Comparison of ENCODE assay signal across 8 cellular contexts in genomic region chr13:30978981-30979956, GRCh38. TPM values are rescaled to one million over a fixed set of nuclear protein-coding genes. Genes with fewer than 3 reads are reported as not detected.
DNase-seq lines count a peak whose midpoint lies in the region; ATAC-seq, FAIRE-seq and TF ChIP-seq lines count a peak whose summit lies in the region.

No MANE protein-coding gene starts in this region.

- H3K4me3 ChIP-seq in BJ (ENCODE audit: low read depth, low read length) (no peak overlapping the region), HL-60 (replicated peaks; ENCODE audit: insufficient read depth, low read length) (no peak overlapping the region), endothelial cell of umbilical vein (replicated peaks in 1 of 3; ENCODE audit: insufficient read depth in 1 of 3, low read depth in 1 of 3, low read length in 3 of 3) (no peak overlapping the region), pancreas (no peak overlapping the region), MG63 (no peak overlapping the region)

- H3K36me3 ChIP-seq in BJ (ENCODE audit: control insufficient read depth, insufficient read depth, low read length) (no peaks in the 10 kb centered on the region), endothelial cell of umbilical vein (ENCODE audit: control insufficient read depth in 2 of 2, extremely low read depth in 1 of 2, insufficient read depth in 2 of 2, low read length in 2 of 2) (no peaks in the 10 kb centered on the region), pancreas (no peaks in the 10 kb centered on the region), MG63 (no peaks in the 10 kb centered on the region)

- intact Hi-C loops in activated CD4-positive, alpha-beta T cell treated with anti-CD3 and anti-CD28 coated beads, Interleukin-2, amount 10 ng/mL, durations not matched to agents 24 days and 14 days (cut with micrococcal nuclease) = loop anchor here (1.0 kb wide), 1 partner anchor 65 kb away; no protein-coding TSS in a partner anchor
- intact Hi-C loops in endothelial cell of umbilical vein (cut with micrococcal nuclease) (loop anchor here (2.0 kb wide), 1 partner anchor 66 kb away; no protein-coding TSS in a partner anchor), pancreas (cut with DNase I) (no loop called here)

- ATAC-seq in pancreas = peak in 1 of 4 donors; percentile 37
- ATAC-seq in HG03354 (IDR thresholded peaks at IDR 0.05; ENCODE audit: poor library complexity, severe bottlenecking, unreplicated experiment) = no peak

- H3K27me3 Mint-ChIP-seq in activated CD4-positive, alpha-beta T cell treated with anti-CD3 and anti-CD28 coated beads, Interleukin-2, amount 10 ng/mL, durations not matched to agents 24 days and 14 days = peaks cover 29% of the 10 kb centered on the region

- DNase-seq in BJ (ENCODE audit: low read depth) (no peak), HL-60 (ENCODE audit: low read depth in 1 of 2, low spot score in 1 of 2) (peak; percentile 14 to 36), endothelial cell of umbilical vein (ENCODE audit: low read depth, low spot score) (peak; percentile 5), pancreas (peak in 4 of 6 donors; percentile 19 to 65 (median 44)), DMS79 treated with DMSO at 0.1 percent for 48 hours (lab: John Stamatoyannopoulos, UW) (no peak), MG63 (no peak)
- peak; percentile 85 for DNase-seq in activated CD4-positive, alpha-beta T cell treated with anti-CD3 and anti-CD28 coated beads, Interleukin-2, amount 10 ng/mL, durations not matched to agents 24 days and 14 days

- H3K9ac ChIP-seq in endothelial cell of umbilical vein (replicated peaks; ENCODE audit: extremely low read depth, insufficient read depth, low read length) = no peak overlapping the region

- TF ChIP-seq CTCF in BJ (IDR thresholded peaks at IDR 0.05; ENCODE audit: insufficient read depth, low read depth, low read length) = peak; percentile 56
- peak; percentile 29 for TF ChIP-seq CTCF in HL-60 (IDR thresholded peaks at IDR 0.05; ENCODE audit: insufficient read depth, low read length)
- TF ChIP-seq CTCF in endothelial cell of umbilical vein (IDR thresholded peaks at IDR 0.05; ENCODE audit: extremely low read depth in 1 of 2, insufficient read depth in 1 of 2, low read depth in 1 of 2, low read length in 2 of 2) = peak; percentile 50 to 77
- TF ChIP-seq CTCF in pancreas (IDR thresholded peaks at IDR 0.05) = peak in 3 of 4 donors; percentile 15 to 27 (median 25)

- H4K20me1 ChIP-seq in endothelial cell of umbilical vein (replicated peaks; ENCODE audit: control insufficient read depth, extremely low read depth, insufficient read depth, low read length) = no peaks in the 10 kb centered on the region

- H3K27me3 ChIP-seq in BJ (ENCODE audit: control insufficient read depth, insufficient read depth, low read length) = no peaks in the 10 kb centered on the region
- no peaks in the 10 kb centered on the region for H3K27me3 ChIP-seq in HL-60 (ENCODE audit: insufficient read depth, poor library complexity, severe bottlenecking)
- peaks cover 0 to 3% of the 10 kb centered on the region in 2 experiments for H3K27me3 ChIP-seq in endothelial cell of umbilical vein (ENCODE audit: control insufficient read depth in 2 of 2, insufficient read depth in 2 of 2, low read length in 2 of 2)
- no peaks in the 10 kb centered on the region for H3K27me3 ChIP-seq in pancreas
- no peaks in the 10 kb centered on the region for H3K27me3 ChIP-seq in MG63

- no peak overlapping the region for H3K27ac Mint-ChIP-seq in activated CD4-positive, alpha-beta T cell treated with anti-CD3 and anti-CD28 coated beads, Interleukin-2, amount 10 ng/mL, durations not matched to agents 24 days and 14 days

- H3K27ac ChIP-seq in HL-60 (replicated peaks) = no peak overlapping the region
- no peak overlapping the region for H3K27ac ChIP-seq in endothelial cell of umbilical vein (ENCODE audit: insufficient read depth, low read depth, low read length)
- H3K27ac ChIP-seq in pancreas = no peak overlapping the region

- no peaks in the 10 kb centered on the region for H3K36me3 Mint-ChIP-seq in activated CD4-positive, alpha-beta T cell treated with anti-CD3 and anti-CD28 coated beads, Interleukin-2, amount 10 ng/mL, durations not matched to agents 24 days and 14 days (ENCODE audit: low read depth)

- H3K4me1 ChIP-seq in endothelial cell of umbilical vein (ENCODE audit: control insufficient read depth, extremely low read depth, insufficient read depth, low read length) (peaks cover 3% of the 10 kb centered on the region), pancreas (no peaks in the 10 kb centered on the region)

- H3K79me2 ChIP-seq in endothelial cell of umbilical vein (ENCODE audit: control insufficient read depth, insufficient read depth, low read length) = no peaks in the 10 kb centered on the region

- FAIRE-seq in endothelial cell of umbilical vein (lab: Jason Lieb, UNC) (peak; percentile 59), pancreas (lab: Jason Lieb, UNC) (no peak)

- dilution Hi-C loops in endothelial cell of umbilical vein (cut with MboI; ENCODE audit: extremely low pct_ligation_motif_present, low sequenced_read_pairs) = no loop called here

- no peaks in the 10 kb centered on the region for H3K9me3 Mint-ChIP-seq in activated CD4-positive, alpha-beta T cell treated with anti-CD3 and anti-CD28 coated beads, Interleukin-2, amount 10 ng/mL, durations not matched to agents 24 days and 14 days

- H3K9me1 ChIP-seq in endothelial cell of umbilical vein (replicated peaks; ENCODE audit: control insufficient read depth, extremely low read depth, insufficient read depth, low read length) = no peaks in the 10 kb centered on the region

- POLR2A ChIA-PET in BJ (lab: Charles Lee) = no interaction called here
- POLR2A ChIA-PET in endothelial cell of umbilical vein (lab: Charles Lee) = no interaction called here

- peak overlapping the region; percentile 16 for H2AFZ ChIP-seq in endothelial cell of umbilical vein (ENCODE audit: low read depth, low read length)

- CTCF ChIA-PET in BJ (lab: Yijun Ruan, JAX) (interaction anchor here (0.6 to 3.3 kb wide), 22 partner anchors 8 to 123 kb away, joined by 3 to 15 read pairs (median 4); no protein-coding TSS in a partner anchor), endothelial cell of umbilical vein (lab: Charles Lee) (interaction anchor here (0.6 to 2.6 kb wide), 22 partner anchors 8 to 123 kb away, joined by 3 to 17 read pairs (median 4); partner anchors contain the start of gene TEX26)

- H3K4me3 Mint-ChIP-seq in activated CD4-positive, alpha-beta T cell treated with anti-CD3 and anti-CD28 coated beads, Interleukin-2, amount 10 ng/mL, durations not matched to agents 24 days and 14 days = no peak overlapping the region

- 54 to 55% methylated on average over 15 of the region's 15 CpGs for WGBS in pancreas, 2 donors

- TF ChIP-seq POLR2A in endothelial cell of umbilical vein (IDR thresholded peaks at IDR 0.05; ENCODE audit: low read depth, low read length) = no peak

- BruUV-seq in endothelial cell of umbilical vein (replicated peaks; lab: Mats Ljungman, UMichigan) = no TSS peak

- H3K9me3 ChIP-seq in endothelial cell of umbilical vein (replicated peaks; ENCODE audit: control insufficient read depth, insufficient read depth, low read length) (no peaks in the 10 kb centered on the region), pancreas (no peaks in the 10 kb centered on the region), MG63 (0 out of 2 replicates have a peak, but pooled peaks cover 2% of the 10 kb centered on the region)

- no peak overlapping the region for H3K4me2 ChIP-seq in endothelial cell of umbilical vein (ENCODE audit: insufficient read depth, low read length)

- H3K4me1 Mint-ChIP-seq in activated CD4-positive, alpha-beta T cell treated with anti-CD3 and anti-CD28 coated beads, Interleukin-2, amount 10 ng/mL, durations not matched to agents 24 days and 14 days = no peaks in the 10 kb centered on the region

TF ChIP-seq in endothelial cell of umbilical vein, 7 proteins besides CTCF, POLR2A, EP300 and RAD21:
- TF ChIP-seq JUN (IDR thresholded peaks at IDR 0.05; ENCODE audit: borderline replicate concordance, insufficient read depth, insufficient read length, low read depth) (no peak), EZH2 (IDR thresholded peaks at IDR 0.05; ENCODE audit: borderline replicate concordance, low read depth, low read length, severe bottlenecking) (no peak), POLR2AphosphoS5 (IDR thresholded peaks at IDR 0.05; ENCODE audit: insufficient read depth, low read depth, low read length) (no peak), GATA2 (IDR thresholded peaks at IDR 0.05; ENCODE audit: insufficient read depth, insufficient read length, low read depth, low read length) (no peak), MYC (IDR thresholded peaks at IDR 0.05; ENCODE audit: low read depth, low read length) (no peak), FOS (IDR thresholded peaks at IDR 0.05; ENCODE audit: borderline replicate concordance, insufficient read depth, low read length) (no peak)
- TF ChIP-seq, protein P1, sequence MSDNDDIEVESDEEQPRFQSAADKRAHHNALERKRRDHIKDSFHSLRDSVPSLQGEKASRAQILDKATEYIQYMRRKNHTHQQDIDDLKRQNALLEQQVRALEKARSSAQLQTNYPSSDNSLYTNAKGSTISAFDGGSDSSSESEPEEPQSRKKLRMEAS (IDR thresholded peaks at IDR 0.05; ENCODE audit: insufficient read depth, insufficient read length) = no peak

RNA-seq across cellular contexts. Expression of gene TEX26, which starts 46.8 kb away (rescaled TPM):
- polyA plus RNA-seq in BJ (2011; rRNA removed) (not detected in 2 replicates), endothelial cell of umbilical vein (not detected in 2 replicates), pancreas (under 1 TPM; 0.30 to 0.42 TPM)
- polyA minus RNA-seq in BJ (2011; rRNA and poly(A)+ RNA removed) = not detected in 2 replicates
- not detected in 2 replicates for total RNA-seq in activated CD4-positive, alpha-beta T cell treated with anti-CD3 and anti-CD28 coated beads, Interleukin-2, amount 10 ng/mL, durations not matched to agents 24 days and 14 days
- total RNA-seq in endothelial cell of umbilical vein (not detected in 2 replicates), pancreas (under 1 TPM in 2 of 6 donors, not detected in 4; 0.17 to 0.37 TPM)
- polyA plus RNA-seq in endothelial cell of umbilical vein (2011; cell fraction: cytosol; rRNA removed) = not detected in 2 replicates
- polyA plus RNA-seq in endothelial cell of umbilical vein (2011; cell fraction: nucleus; rRNA removed) = not detected in 2 replicates
- polyA plus RNA-seq in endothelial cell of umbilical vein (2012) = not detected in 2 replicates
- polyA minus RNA-seq in endothelial cell of umbilical vein = not detected in 2 replicates
- not detected for polyA minus RNA-seq in endothelial cell of umbilical vein (2011; cell fraction: cytosol; rRNA and poly(A)+ RNA removed)
- polyA minus RNA-seq in endothelial cell of umbilical vein (2011; cell fraction: nucleus; rRNA and poly(A)+ RNA removed) = not detected in 2 replicates
- not detected in 2 replicates for total RNA-seq in MG63 (2014; rRNA removed; shearing (Covaris generic); ENCODE audit: low replicate concordance)

Comparison
In these comparisons a context has a peak if more than half of its experiments do, and no peak if none do; other contexts are left out.
1. DNase-seq: peak in HL-60 (2 of 2), activated CD4-positive, alpha-beta T cell treated with anti-CD3 and anti-CD28 coated beads, Interleukin-2, amount 10 ng/mL, durations not matched to agents 24 days and 14 days (single experiment), endothelial cell of umbilical vein (single experiment) and pancreas (4 of 6); none in BJ (single experiment), DMS79 treated with DMSO at 0.1 percent for 48 hours (single experiment) and MG63 (single experiment).
2. intact Hi-C loops: an anchor here in activated CD4-positive, alpha-beta T cell treated with anti-CD3 and anti-CD28 coated beads, Interleukin-2, amount 10 ng/mL, durations not matched to agents 24 days and 14 days (1.0 kb wide) and endothelial cell of umbilical vein (2.0 kb wide); none called in pancreas.
3. Peak in every context shown above with its lines, with median percentiles within 50 percentile points of each other: CTCF ChIP-seq.